In genomic region chr20:41405436-41405835, GRCh38 we compare ENCODE assay signal across 28 cellular contexts. TPM values are rescaled to one million over a fixed set of nuclear protein-coding genes. Genes with fewer than 3 reads are reported as not detected.
"Had no signal": no experiment of that assay in that cellular context is flagged by ENCODE, and none has a peak within 500 bp of the region (broad histone marks: within the 10 kb centered on the region; RNA-seq: fewer than 3 reads in every experiment).

No MANE protein-coding gene starts in this region.

- H3K4me3 ChIP-seq: colonic mucosa, lung, smooth muscle cell, vagina had no signal

- H3K27ac ChIP-seq: colonic mucosa, vagina, WERI-Rb-1 had no signal

- H3K9me3 ChIP-seq: colonic mucosa, vagina had no signal

- H3K4me1 ChIP-seq: colonic mucosa had no signal

- H3K4me2 ChIP-seq: smooth muscle cell had no signal

- ATAC-seq: activated CD4-positive, CD25-positive, alpha-beta regulatory T cell treated with anti-CD3 and anti-CD28 coated beads, Interleukin-2, amount 50 U/mL, for 24 hours; activated naive CD8-positive, alpha-beta T cell treated with anti-CD3 and anti-CD28 coated beads, Interleukin-2, amount 50 U/mL, for 24 hours; effector memory CD8-positive, alpha-beta T cell; natural killer cell treated with Interleukin-12 subunit alpha and Interleukin-12 subunit beta and Interleukin-15 and Interleukin-18, amount 100 ng/mL, for 72 hours; stimulated activated memory B cell treated with anti-CD40 and anti-IgM and Interleukin-4, amounts not matched to agents 10 μg/mL and 1 μg/mL and 100 μg/mL, for 72 hours; stimulated activated naive CD8-positive, alpha-beta T cell treated with anti-CD3 and anti-CD28 coated beads, Interleukin-15, amount 100 ng/mL, for 72 hours had no signal

- DNase-seq: activated CD4-positive, alpha-beta memory T cell treated with anti-CD3 and anti-CD28 coated beads, Interleukin-2, amount 10 ng/mL, durations not matched to agents 7 days and 5 days; activated CD4-positive, alpha-beta T cell treated with anti-CD3 and anti-CD28 coated beads for 48 hours; activated CD8-positive, alpha-beta memory T cell treated with anti-CD3 and anti-CD28 coated beads, Interleukin-2, amount 50 U/mL, for 48 hours; activated gamma-delta T cell; activated naive CD4-positive, alpha-beta T cell treated with anti-CD3 and anti-CD28 coated beads, Interleukin-2, amount 50 U/mL, for 16 hours; activated naive CD8-positive, alpha-beta T cell treated with anti-CD3 and anti-CD28 coated beads, Interleukin-2, amount 50 U/mL, for 24 hours; activated T-cell treated with anti-CD3 and anti-CD28 coated beads, Interleukin-2, amount 50 U/mL, for 24 hours; amygdala; central memory CD4-positive, alpha-beta T cell; colonic mucosa; effector memory CD8-positive, alpha-beta T cell; erythroblast; kidney glomerular epithelial cell; mesendoderm; posterior cingulate gyrus; stimulated activated CD4-positive, alpha-beta T cell treated with anti-CD3 and anti-CD28 coated beads, Interleukin-1b, Interleukin-23, amount 100 ng/mL, for 48 hours; stimulated activated CD4-positive, alpha-beta T cell treated with anti-CD3 and anti-CD28 coated beads, Interleukin-4, amount 100 ng/mL, for 4 hours; stimulated activated CD8-positive, alpha-beta memory T cell treated with anti-CD3 and anti-CD28 coated beads, Interleukin-4, amount 100 ng/mL, for 48 hours; stimulated activated naive CD8-positive, alpha-beta T cell treated with anti-CD3 and anti-CD28 coated beads, Interleukin-15, amount 100 ng/mL, for 72 hours; T-helper 9 cell; WERI-Rb-1 had no signal

- H3K27me3 ChIP-seq: colonic mucosa, vagina had no signal

RNA-seq across cellular contexts. Expression of gene EMILIN3, which starts 38.8 kb away (rescaled TPM):
- total RNA-seq: activated CD4-positive, alpha-beta memory T cell treated with anti-CD3 and anti-CD28 coated beads, Interleukin-2, amount 10 ng/mL, durations not matched to agents 7 days and 5 days; fibroblast of villous mesenchyme; natural killer cell treated with Interleukin-12 subunit alpha and Interleukin-12 subunit beta and Interleukin-15 and Interleukin-18, amount 100 ng/mL, for 72 hours had no signal
